Comparison of ENCODE assay signal across 9 cellular contexts in the genomic region with DNA sequence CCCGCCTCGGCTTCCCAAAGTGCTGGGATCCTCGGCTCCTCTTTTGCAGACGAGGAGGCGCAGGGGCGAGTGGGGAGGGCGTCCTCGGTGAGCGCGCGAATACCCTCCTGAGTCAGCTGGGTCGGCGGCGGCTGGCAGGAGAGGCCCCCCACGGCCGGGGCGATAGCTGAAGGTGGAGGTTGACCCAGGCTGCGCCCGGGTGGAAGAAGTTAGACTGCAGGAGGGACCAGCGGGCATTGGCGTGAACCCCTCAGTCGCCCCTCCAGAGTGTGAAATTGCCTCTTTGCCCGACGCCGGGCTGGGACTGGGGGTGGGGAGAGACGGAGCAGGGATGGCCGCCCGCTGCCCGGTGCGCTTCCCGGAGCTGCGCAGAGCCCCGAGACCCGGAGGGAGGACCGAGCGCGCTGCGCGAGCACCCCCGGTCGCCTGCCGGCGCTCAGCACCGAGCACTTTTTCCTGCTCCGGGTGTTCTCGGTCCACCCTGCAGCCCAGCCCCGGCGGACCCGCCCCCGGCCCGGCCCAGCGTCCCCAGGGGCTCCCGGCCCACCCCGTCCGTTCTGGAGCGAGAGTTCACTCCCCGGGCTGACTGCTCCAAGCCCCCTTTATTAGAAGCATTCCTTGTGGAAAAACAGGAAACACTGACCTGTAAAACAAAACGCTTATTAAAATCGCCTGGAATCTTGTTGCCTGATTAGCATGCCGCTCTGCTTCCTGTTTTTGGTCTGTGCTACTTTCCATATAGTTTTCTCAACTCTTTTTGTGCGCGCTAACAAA. TPM values are rescaled to one million over a fixed set of nuclear protein-coding genes. Genes with fewer than 3 reads are reported as not detected.
DNase-seq lines count a peak whose midpoint lies in the region; ATAC-seq lines count a peak whose summit lies in the region.
"Had no signal": no experiment of that assay in that cellular context is flagged by ENCODE, and none has a peak within 500 bp of the region (broad histone marks: within the 10 kb centered on the region; RNA-seq: fewer than 3 reads in every experiment).

No MANE protein-coding gene starts in this region.

- peak overlapping the region; percentile 39 to 71 (median 54); a peak in 19 of 20 replicates for H3K4me3 ChIP-seq in BLaER1 treated with 17β-estradiol and CSF1 and Interleukin-3, amounts not matched to agents 10 nM and 100 nM

- H3K4me3 Mint-ChIP-seq in activated naive CD4-positive, alpha-beta T cell treated with anti-CD3 and anti-CD28 coated beads, Interleukin-2, amount 50 U/mL, for 24 hours, result peak overlapping the region; percentile 74

- H4K20me1 ChIP-seq in BLaER1 treated with 17β-estradiol and CSF1 and Interleukin-3, amounts not matched to agents 10 nM and 100 nM, result peaks cover 0 to 16% (median 5%) of the 10 kb centered on the region in 11 experiments; a peak in 8 of 22 replicates

- H3K27me3 Mint-ChIP-seq in activated naive CD4-positive, alpha-beta T cell treated with anti-CD3 and anti-CD28 coated beads, Interleukin-2, amount 50 U/mL, for 24 hours, result peaks cover 8% of the 10 kb centered on the region

- peaks cover 0 to 13% (median 9%) of the 10 kb centered on the region in 10 experiments; a peak in 15 of 20 replicates for H3K4me1 ChIP-seq in BLaER1 treated with 17β-estradiol and CSF1 and Interleukin-3, amounts not matched to agents 10 nM and 100 nM

- H3K9me3 ChIP-seq in BLaER1 treated with 17β-estradiol and CSF1 and Interleukin-3, amounts not matched to agents 10 nM and 100 nM (replicated peaks in 1 of 11), result peaks cover 1 to 15% (median 11%) of the 10 kb centered on the region in 11 experiments; a peak in 13 of 22 replicates

- H3K27me3 ChIP-seq in BLaER1 treated with 17β-estradiol and CSF1 and Interleukin-3, amounts not matched to agents 10 nM and 100 nM, result peaks cover 45 to 64% (median 59%) of the 10 kb centered on the region in 11 experiments

- H3K36me3 Mint-ChIP-seq in activated naive CD4-positive, alpha-beta T cell treated with anti-CD3 and anti-CD28 coated beads, Interleukin-2, amount 50 U/mL, for 24 hours, result no peaks in the 10 kb centered on the region

- H3K9ac ChIP-seq in BLaER1 treated with 17β-estradiol and CSF1 and Interleukin-3, amounts not matched to agents 10 nM and 100 nM, result peak overlapping the region in 7 of 11 experiments; percentile 37 to 55 (median 48); a peak in 9 of 22 replicates

- peaks cover 5% of the 10 kb centered on the region for H3K4me1 Mint-ChIP-seq in activated naive CD4-positive, alpha-beta T cell treated with anti-CD3 and anti-CD28 coated beads, Interleukin-2, amount 50 U/mL, for 24 hours

- peak overlapping the region; percentile 66 to 95 (median 83) for H3K4me2 ChIP-seq in BLaER1 treated with 17β-estradiol and CSF1 and Interleukin-3, amounts not matched to agents 10 nM and 100 nM

- no peak overlapping the region for H3K27ac Mint-ChIP-seq in activated naive CD4-positive, alpha-beta T cell treated with anti-CD3 and anti-CD28 coated beads, Interleukin-2, amount 50 U/mL, for 24 hours

- no peaks in the 10 kb centered on the region for H3K36me3 ChIP-seq in BLaER1 treated with 17β-estradiol and CSF1 and Interleukin-3, amounts not matched to agents 10 nM and 100 nM

- H3K9me3 Mint-ChIP-seq in activated naive CD4-positive, alpha-beta T cell treated with anti-CD3 and anti-CD28 coated beads, Interleukin-2, amount 50 U/mL, for 24 hours, result no peaks in the 10 kb centered on the region

- no peak overlapping the region for H3K27ac ChIP-seq in BLaER1 treated with 17β-estradiol and CSF1 and Interleukin-3, amounts not matched to agents 10 nM and 100 nM

- ATAC-seq in left cardiac atrium (peak; percentile 98), HG02610 (IDR thresholded peaks at IDR 0.05; ENCODE audit: unreplicated experiment) (no peak), HG03457 (IDR thresholded peaks at IDR 0.05; ENCODE audit: unreplicated experiment) (no peak)
- ATAC-seq: HCT116 had no signal

- DNase-seq in M059J (ENCODE audit: low read depth) (peak; percentile 57), left cardiac atrium (peak; percentile 52), retina (peak; percentile 65), RKO (ENCODE audit: low spot score) (no peak)

- intact Hi-C loops in left cardiac atrium (cut with DNase I), result no loop called here

RNA-seq across cellular contexts. Expression of gene CPT1A, which starts 13.7 kb away (rescaled TPM):
- 15.0 and 24.1 TPM in 2 replicates for total RNA-seq in M059J (2014; rRNA removed; shearing (Covaris generic))
- total RNA-seq in left cardiac atrium, result 10 to 100 TPM; 56.6 to 63.5 TPM

RNA-seq across cellular contexts. Expression of gene MRPL21, which starts 48.2 kb away (rescaled TPM):
- 59.6 and 75.3 TPM in 2 replicates for total RNA-seq in M059J (2014; rRNA removed; shearing (Covaris generic))
- 10 to 100 TPM; 76.0 to 89.7 TPM for total RNA-seq in left cardiac atrium

RNA-seq across cellular contexts. Expression of gene IGHMBP2, which starts 48.3 kb away (rescaled TPM):
- total RNA-seq in M059J (2014; rRNA removed; shearing (Covaris generic)), result 3.3 and 9.4 TPM in 2 replicates
- 1 to 10 TPM; 8.2 to 9.0 TPM for total RNA-seq in left cardiac atrium

Comparison
In these comparisons a context has a peak if more than half of its experiments do, and no peak if none do; other contexts are left out.
1. ATAC-seq: peak in left cardiac atrium (2 of 2); none in HG02610 (single experiment) and HG03457 (single experiment).